ENCODE assay signal across 25 cellular contexts in the genomic region with DNA sequence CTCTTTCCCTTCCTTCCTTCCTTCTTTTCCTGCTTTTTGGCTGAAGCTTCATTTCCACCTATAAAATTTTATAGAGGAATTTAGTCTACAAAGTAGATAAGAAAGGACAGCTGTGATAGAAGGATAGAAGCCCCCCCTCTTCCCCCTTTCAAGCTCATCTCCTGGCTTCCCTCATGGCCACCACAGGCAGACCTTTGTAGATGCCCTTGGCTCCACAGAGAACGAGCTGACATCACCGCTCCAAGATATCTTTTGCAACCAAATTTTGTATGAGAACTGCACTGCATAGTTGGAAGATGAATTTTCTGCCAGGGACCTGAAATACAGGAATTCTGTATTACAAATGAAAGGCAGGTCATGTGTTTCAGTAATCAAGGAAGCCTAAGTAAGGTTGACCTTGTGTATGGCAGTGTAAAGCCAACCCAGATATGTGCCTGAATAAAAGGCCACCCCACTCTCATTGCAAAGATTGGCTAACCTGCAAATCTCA.
"Had no signal": no experiment of that assay in that cellular context is flagged by ENCODE, and none has a peak within 500 bp of the region (broad histone marks: within the 10 kb centered on the region; RNA-seq: fewer than 3 reads in every experiment).

No MANE protein-coding gene starts in this region.

- H3K4me3 ChIP-seq: hepatocyte, lower lobe of right lung, right atrium auricular region, right lobe of liver, skin epidermis, suprapubic skin, thoracic aorta, tibial artery, upper lobe of right lung, uterus had no signal

- H3K9me3 Mint-ChIP-seq: nephron, neural crest cell had no signal

- H3K27me3 Mint-ChIP-seq: naive thymus-derived CD8-positive, alpha-beta T cell; stimulated activated naive CD8-positive, alpha-beta T cell treated with anti-CD3 and anti-CD28 coated beads, Interleukin-15, Interleukin-2, amounts not matched to agents 100 ng/mL and 50 ng/mL, for 24 hours had no signal

- H3K9me3 ChIP-seq: lower lobe of right lung, neutrophil, right atrium auricular region, right lobe of liver, suprapubic skin, thoracic aorta, tibial artery, upper lobe of right lung, uterus had no signal

- H3K4me3 Mint-ChIP-seq: naive thymus-derived CD8-positive, alpha-beta T cell; nephron; neural crest cell; stimulated activated naive CD8-positive, alpha-beta T cell treated with anti-CD3 and anti-CD28 coated beads, Interleukin-15, Interleukin-2, amounts not matched to agents 100 ng/mL and 50 ng/mL, for 24 hours had no signal

- H3K9ac ChIP-seq: parathyroid adenoma had no signal

- ATAC-seq: lower lobe of right lung; naive thymus-derived CD8-positive, alpha-beta T cell; right lobe of liver; upper lobe of right lung had no signal

- H3K27ac Mint-ChIP-seq: stimulated activated naive CD8-positive, alpha-beta T cell treated with anti-CD3 and anti-CD28 coated beads, Interleukin-15, Interleukin-2, amounts not matched to agents 100 ng/mL and 50 ng/mL, for 24 hours had no signal

- H3K36me3 ChIP-seq: lower lobe of right lung, neutrophil, right atrium auricular region, right lobe of liver, thoracic aorta, uterus had no signal

- H3K4me2 ChIP-seq: hepatocyte had no signal

- DNase-seq: islet precursor cell; lower lobe of right lung; mammary epithelial cell; mesenchymal stem cell; naive thymus-derived CD8-positive, alpha-beta T cell; occipital lobe; right lobe of liver; stimulated activated CD4-positive, alpha-beta T cell treated with anti-CD3 and anti-CD28 coated beads, Interleukin-12 subunit alpha, Interleukin-12 subunit beta, amount 100 ng/mL, for 4 hours; stimulated activated CD4-positive, alpha-beta T cell treated with anti-CD3 and anti-CD28 coated beads, Interleukin-15, amount 100 ng/mL, for 24 hours; stimulated activated CD4-positive, alpha-beta T cell treated with anti-CD3 and anti-CD28 coated beads, Interleukin-2, amount 100 ng/mL, for 24 hours; stimulated activated CD4-positive, alpha-beta T cell treated with anti-CD3 and anti-CD28 coated beads, Interleukin-4, amount 100 ng/mL, for 1 hour; stimulated activated naive CD4-positive, alpha-beta T cell; tibial artery; upper lobe of right lung; uterus had no signal

- H3K27me3 ChIP-seq: hepatocyte, neutrophil, right atrium auricular region, right lobe of liver, suprapubic skin, tibial artery, upper lobe of right lung, uterus had no signal

- H3K4me1 ChIP-seq: lower lobe of right lung, parathyroid adenoma, right lobe of liver, suprapubic skin, upper lobe of right lung, uterus had no signal

- H3K27ac ChIP-seq: hepatocyte, lower lobe of right lung, neutrophil, parathyroid adenoma, right lobe of liver, skin epidermis, suprapubic skin, thoracic aorta, tibial artery, upper lobe of right lung, uterus had no signal

- H2AFZ ChIP-seq: hepatocyte, parathyroid adenoma had no signal
